In the genomic region with DNA sequence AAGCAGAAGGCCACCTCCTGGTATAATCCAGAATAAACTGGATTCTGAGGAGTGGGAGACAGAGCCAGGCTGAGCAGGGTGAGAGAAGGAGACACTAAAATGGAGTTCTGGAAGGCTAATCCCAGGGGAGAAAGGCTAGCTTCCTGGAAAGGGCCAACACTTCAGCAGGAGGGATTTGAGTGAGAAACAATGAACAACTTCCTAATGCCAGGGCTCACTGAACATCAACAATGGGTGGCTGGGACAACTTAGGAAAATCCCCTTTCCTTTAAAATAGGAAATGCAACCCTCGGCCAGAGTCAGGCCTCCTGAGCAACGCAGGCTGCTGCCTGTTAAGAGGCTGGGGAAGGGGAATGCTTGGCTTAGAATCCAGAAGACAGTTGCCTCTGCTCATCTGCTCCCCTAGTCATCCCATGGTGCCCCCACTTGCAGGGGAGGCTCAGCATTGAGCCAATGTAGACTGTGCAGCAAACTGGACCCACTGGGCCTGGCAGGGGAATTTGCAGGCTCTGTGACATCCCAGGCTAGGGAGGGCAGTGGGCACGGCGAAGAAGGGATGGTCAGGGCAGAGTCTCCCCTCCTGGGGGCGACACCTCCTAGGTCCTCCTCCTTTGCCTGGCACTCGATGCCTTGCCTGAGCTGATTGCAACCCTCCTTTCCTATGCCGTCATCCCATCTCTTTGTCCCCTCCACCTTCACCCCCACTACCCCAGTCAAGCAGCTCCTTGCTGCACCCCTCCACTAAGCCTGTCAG, we compare ENCODE assay signal across 19 cellular contexts.
DNase-seq lines count a peak whose midpoint lies in the region; ATAC-seq, FAIRE-seq and TF ChIP-seq lines count a peak whose summit lies in the region.
"Had no signal": no experiment of that assay in that cellular context is flagged by ENCODE, and none has a peak within 500 bp of the region (broad histone marks: within the 10 kb centered on the region; RNA-seq: fewer than 3 reads in every experiment).

No MANE protein-coding gene starts in this region.

- intact Hi-C loops in A673 (cut with micrococcal nuclease; ENCODE audit: unreplicated experiment) (no loop called here), psoas muscle (cut with DNase I) (no loop called here)

- H3K9me3 ChIP-seq in A673 (ENCODE audit: low read depth, low read length, poor library complexity, severe bottlenecking), result no peaks in the 10 kb centered on the region
- no peaks in the 10 kb centered on the region for H3K9me3 ChIP-seq in astrocyte (ENCODE audit: insufficient read depth, low read depth, low read length)
- H3K9me3 ChIP-seq in psoas muscle, result no peaks in the 10 kb centered on the region

- CTCF ChIA-PET in A673 (lab: Charles Lee), result interaction anchor here (0.5 kb wide), 1 partner anchor 1865 kb away, joined by 5 read pairs; no protein-coding TSS in a partner anchor

- H3K4me3 ChIP-seq in A673 (ENCODE audit: low read depth, low read length, poor library complexity, severe bottlenecking) (no peak overlapping the region), astrocyte (ENCODE audit: insufficient read depth, low read depth, low read length) (no peak overlapping the region), psoas muscle (no peak overlapping the region)
- H3K4me3 ChIP-seq: hepatocyte had no signal

- peaks cover 34% of the 10 kb centered on the region for H3K36me3 ChIP-seq in A673 (ENCODE audit: insufficient read depth, low read length, poor library complexity, severe bottlenecking)
- peaks cover 36% of the 10 kb centered on the region for H3K36me3 ChIP-seq in astrocyte (ENCODE audit: insufficient read depth, low read length)
- H3K36me3 ChIP-seq in psoas muscle (ENCODE audit: insufficient read depth in 1 of 2, low read depth in 1 of 2), result peaks cover 8 to 100% of the 10 kb centered on the region in 2 donors
- H3K36me3 ChIP-seq: WERI-Rb-1 had no signal

- FAIRE-seq in astrocyte (lab: Jason Lieb, UNC), result no peak
- FAIRE-seq: keratinocyte had no signal

- no peak overlapping the region for H3K4me3 Mint-ChIP-seq in astrocyte (ENCODE audit: unreplicated experiment)
- H3K4me3 Mint-ChIP-seq: activated T-helper 17 cell treated with anti-CD3 and anti-CD28 coated beads, Interleukin-2, amount 50 U/mL, for 72 hours; CD8-positive, alpha-beta memory T cell had no signal

- POLR2A ChIA-PET in A673 (lab: Charles Lee; ENCODE audit: low non-redundant PET), result no interaction called here

- no peak overlapping the region for H3K4me2 ChIP-seq in astrocyte (ENCODE audit: low read length)
- H3K4me2 ChIP-seq: hepatocyte had no signal

- H3K36me3 Mint-ChIP-seq in astrocyte (ENCODE audit: low read depth, unreplicated experiment), result peaks cover 51% of the 10 kb centered on the region
- H3K36me3 Mint-ChIP-seq: CD8-positive, alpha-beta memory T cell had no signal

- H3K9me3 Mint-ChIP-seq in astrocyte (ENCODE audit: unreplicated experiment), result no peaks in the 10 kb centered on the region
- H3K9me3 Mint-ChIP-seq: activated T-helper 17 cell treated with anti-CD3 and anti-CD28 coated beads, Interleukin-2, amount 50 U/mL, for 72 hours; CD8-positive, alpha-beta memory T cell had no signal

- H4K20me1 ChIP-seq in astrocyte (ENCODE audit: insufficient read depth, low read length), result peaks cover 89% of the 10 kb centered on the region

- peaks cover 34% of the 10 kb centered on the region for H3K4me1 Mint-ChIP-seq in astrocyte (ENCODE audit: low read depth, unreplicated experiment)
- H3K4me1 Mint-ChIP-seq: activated T-helper 17 cell treated with anti-CD3 and anti-CD28 coated beads, Interleukin-2, amount 50 U/mL, for 72 hours; CD8-positive, alpha-beta memory T cell had no signal

- H3K27ac Mint-ChIP-seq in astrocyte (ENCODE audit: unreplicated experiment), result peak overlapping the region; percentile 63
- H3K27ac Mint-ChIP-seq: activated T-helper 17 cell treated with anti-CD3 and anti-CD28 coated beads, Interleukin-2, amount 50 U/mL, for 72 hours had no signal

- H2AFZ ChIP-seq in astrocyte (ENCODE audit: low read depth, low read length), result no peak overlapping the region
- H2AFZ ChIP-seq: hepatocyte, parathyroid adenoma had no signal

- no peak overlapping the region for H3K27ac ChIP-seq in A673 (ENCODE audit: low read depth, low read length, poor library complexity, severe bottlenecking)
- no peak overlapping the region for H3K27ac ChIP-seq in astrocyte (ENCODE audit: low read depth, low read length)
- peak overlapping the region; percentile 41 for H3K27ac ChIP-seq in psoas muscle
- H3K27ac ChIP-seq: hepatocyte, parathyroid adenoma, WERI-Rb-1 had no signal

- BruUV-seq in A673 (replicated peaks; lab: Mats Ljungman, UMichigan), result no TSS peak

- ATAC-seq in psoas muscle (no peak), GM18861 (IDR thresholded peaks at IDR 0.05; ENCODE audit: unreplicated experiment) (no peak), HG03378 (IDR thresholded peaks at IDR 0.05; ENCODE audit: unreplicated experiment) (no peak)
- ATAC-seq: activated T-helper 17 cell treated with anti-CD3 and anti-CD28 coated beads, Interleukin-2, amount 50 U/mL, for 72 hours had no signal

- no peak overlapping the region for H3K9ac ChIP-seq in astrocyte (ENCODE audit: low read length)
- H3K9ac ChIP-seq: parathyroid adenoma had no signal

- H3K4me1 ChIP-seq in A673 (ENCODE audit: insufficient read depth, low read length, poor library complexity, severe bottlenecking) (no peaks in the 10 kb centered on the region), astrocyte (ENCODE audit: insufficient read depth, low read length) (peaks cover 18% of the 10 kb centered on the region), psoas muscle (peaks cover 73% of the 10 kb centered on the region)
- H3K4me1 ChIP-seq: parathyroid adenoma had no signal

- peak; percentile 38 for DNase-seq in A673 (ENCODE audit: low spot score)
- DNase-seq in astrocyte (ENCODE audit: low read depth), result no peak
- DNase-seq in glomerular endothelial cell (ENCODE audit: extremely low read depth, low read depth, low spot score), result peak; percentile 29
- peak in 1 of 2 donors; percentile 46 for DNase-seq in psoas muscle
- DNase-seq in activated CD8-positive, alpha-beta memory T cell treated with anti-CD3 and anti-CD28 coated beads, Interleukin-2, amount 50 U/mL, for 48 hours, result no peak
- DNase-seq in cerebellar cortex (ENCODE audit: low spot score), result no peak
- DNase-seq: activated CD8-positive, alpha-beta memory T cell treated with anti-CD3 and anti-CD28 coated beads for 24 hours; CD8-positive, alpha-beta memory T cell; Karpas-422; NCI-H1105 treated with DMSO at 0.1 percent for 48 hours; stimulated activated CD4-positive, alpha-beta T cell treated with anti-CD3 and anti-CD28 coated beads, Interleukin-12 subunit alpha, Interleukin-12 subunit beta, amount 100 ng/mL, for 4 hours; stimulated activated naive CD4-positive, alpha-beta T cell treated with Interleukin-2 at 50 U/mL for 16 hours; WERI-Rb-1 had no signal

- no peaks in the 10 kb centered on the region for H3K27me3 Mint-ChIP-seq in astrocyte (ENCODE audit: low read depth, unreplicated experiment)
- H3K27me3 Mint-ChIP-seq: activated T-helper 17 cell treated with anti-CD3 and anti-CD28 coated beads, Interleukin-2, amount 50 U/mL, for 72 hours had no signal

- no peaks in the 10 kb centered on the region for H3K27me3 ChIP-seq in A673 (replicated peaks; ENCODE audit: insufficient read depth, low read depth, low read length, poor library complexity)
- H3K27me3 ChIP-seq in astrocyte (ENCODE audit: insufficient read depth, low read length), result no peaks in the 10 kb centered on the region
- no peaks in the 10 kb centered on the region for H3K27me3 ChIP-seq in psoas muscle (ENCODE audit: insufficient read depth in 3 of 3, low read length in 2 of 3)
- H3K27me3 ChIP-seq: hepatocyte had no signal

- TF ChIP-seq CTCF in A673 (conservative IDR thresholded peaks at IDR 0.05; ENCODE audit: low read depth, low read length), result no peak
- no peak for TF ChIP-seq CTCF in astrocyte (IDR thresholded peaks at IDR 0.05; ENCODE audit: insufficient read depth, low read depth, low read length)
- TF ChIP-seq CTCF in psoas muscle (IDR thresholded peaks at IDR 0.05), result no peak

- WGBS in psoas muscle, 3 donors, result 69 to 85% (median 76%) methylated on average over 7 of the region's 7 CpGs

- H3K79me2 ChIP-seq in astrocyte (ENCODE audit: insufficient read depth, low read length), result peaks cover 5% of the 10 kb centered on the region
- H3K79me2 ChIP-seq: hepatocyte, parathyroid adenoma had no signal

Comparison
In these comparisons a context has a peak if more than half of its experiments do, and no peak if none do; other contexts are left out.
1. DNase-seq: peak in A673 (single experiment) and glomerular endothelial cell (single experiment); none in astrocyte (single experiment), activated CD8-positive, alpha-beta memory T cell treated with anti-CD3 and anti-CD28 coated beads, Interleukin-2, amount 50 U/mL, for 48 hours (single experiment) and cerebellar cortex (single experiment).